In genomic region chr11:122776546-122776945, GRCh38 we compare ENCODE assay signal across 20 cellular contexts.
"Had no signal": no experiment of that assay in that cellular context is flagged by ENCODE, and none has a peak within 500 bp of the region (broad histone marks: within the 10 kb centered on the region; RNA-seq: fewer than 3 reads in every experiment).

No MANE protein-coding gene starts in this region.

- H3K27ac ChIP-seq: gastrocnemius medialis, heart right ventricle, left lung, psoas muscle, right lobe of liver, transverse colon had no signal

- H3K4me3 ChIP-seq: gastrocnemius medialis, left lung, psoas muscle, right lobe of liver, transverse colon had no signal

- ATAC-seq: gastrocnemius medialis, heart right ventricle, left lung, psoas muscle, right lobe of liver, T-cell had no signal

- FAIRE-seq: islet of Langerhans had no signal

- H3K4me1 ChIP-seq: gastrocnemius medialis, psoas muscle, right lobe of liver had no signal

- H3K4me3 Mint-ChIP-seq: activated CD4-positive, alpha-beta memory T cell treated with anti-CD3 and anti-CD28 coated beads for 36 hours; activated T-helper 1 cell treated with anti-CD3 and anti-CD28 coated beads, Interleukin-12 subunit alpha, Interleukin-12 subunit beta, Interleukin-2, Interleukin-4 antibody, amounts not matched to agents 30 ng/mL and 10 ng/mL and 1 ng/mL, durations not matched to agents 14 hours and 24 hours and 36 hours; central memory CD8-positive, alpha-beta T cell; nephron progenitor cell; stimulated activated effector memory CD8-positive, alpha-beta T cell treated with anti-CD3 and anti-CD28 coated beads, Interleukin-12 subunit alpha, Interleukin-12 subunit beta, amount 100 ng/mL, for 72 hours; T-cell had no signal

- H3K27ac Mint-ChIP-seq: activated CD4-positive, alpha-beta memory T cell treated with anti-CD3 and anti-CD28 coated beads for 36 hours; activated T-helper 1 cell treated with anti-CD3 and anti-CD28 coated beads, Interleukin-12 subunit alpha, Interleukin-12 subunit beta, Interleukin-2, Interleukin-4 antibody, amounts not matched to agents 30 ng/mL and 10 ng/mL and 1 ng/mL, durations not matched to agents 14 hours and 24 hours and 36 hours; stimulated activated effector memory CD8-positive, alpha-beta T cell treated with anti-CD3 and anti-CD28 coated beads, Interleukin-12 subunit alpha, Interleukin-12 subunit beta, amount 100 ng/mL, for 72 hours had no signal

- DNase-seq: activated CD4-positive, alpha-beta memory T cell treated with anti-CD3 and anti-CD28 coated beads for 36 hours; activated CD8-positive, alpha-beta memory T cell treated with anti-CD3 and anti-CD28 coated beads, Interleukin-2, amount 50 U/mL, for 4 hours; activated naive CD4-positive, alpha-beta T cell; amygdala; cortex of kidney; erythroblast; gastrocnemius medialis; heart right ventricle; left lung; mesenchymal stem cell; nephron progenitor cell; psoas muscle; right lobe of liver; T-cell; T1000; transverse colon had no signal

- H3K27me3 Mint-ChIP-seq: central memory CD8-positive, alpha-beta T cell; T-cell had no signal

- H3K36me3 ChIP-seq: gastrocnemius medialis, right lobe of liver, transverse colon had no signal

- H3K9me3 Mint-ChIP-seq: activated CD4-positive, alpha-beta memory T cell treated with anti-CD3 and anti-CD28 coated beads for 36 hours; activated T-helper 1 cell treated with anti-CD3 and anti-CD28 coated beads, Interleukin-12 subunit alpha, Interleukin-12 subunit beta, Interleukin-2, Interleukin-4 antibody, amounts not matched to agents 30 ng/mL and 10 ng/mL and 1 ng/mL, durations not matched to agents 14 hours and 24 hours and 36 hours; central memory CD8-positive, alpha-beta T cell; nephron progenitor cell; stimulated activated effector memory CD8-positive, alpha-beta T cell treated with anti-CD3 and anti-CD28 coated beads, Interleukin-12 subunit alpha, Interleukin-12 subunit beta, amount 100 ng/mL, for 72 hours; T-cell had no signal

- H3K9me3 ChIP-seq: gastrocnemius medialis, heart right ventricle, left lung, psoas muscle, right lobe of liver, transverse colon had no signal

- H3K27me3 ChIP-seq: left lung, right lobe of liver, transverse colon had no signal
